In the genomic region with DNA sequence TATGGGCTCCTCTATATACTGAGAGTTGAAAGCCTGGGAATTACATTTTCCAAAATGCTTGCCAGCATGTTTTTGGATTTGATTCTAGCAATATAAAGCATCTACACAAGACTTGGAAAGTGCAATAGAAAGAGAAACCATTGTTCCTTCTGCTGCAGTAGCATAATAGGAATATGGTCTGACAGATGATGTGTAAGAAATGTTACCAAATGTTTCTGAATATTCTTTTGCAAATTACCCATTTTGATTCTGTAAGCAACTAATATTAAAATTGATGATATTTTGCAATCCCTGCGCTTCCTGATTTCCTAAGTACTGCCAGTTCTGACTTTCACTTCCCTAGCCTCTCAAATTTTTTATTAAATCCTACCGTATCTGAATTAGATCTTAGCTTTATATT, we compare ENCODE assay signal across 24 cellular contexts.
"Had no signal": no experiment of that assay in that cellular context is flagged by ENCODE, and none has a peak within 500 bp of the region (broad histone marks: within the 10 kb centered on the region; RNA-seq: fewer than 3 reads in every experiment).

No MANE protein-coding gene starts in this region.

- H3K4me3 ChIP-seq: colonic mucosa, pancreas, skin epidermis, suprapubic skin, vagina had no signal

- DNase-seq: activated CD4-positive, alpha-beta T cell treated with anti-CD3 and anti-CD28 coated beads, Interleukin-2, amount 10 ng/mL, durations not matched to agents 7 days and 5 days; activated CD4-positive, CD25-positive, alpha-beta regulatory T cell treated with anti-CD3 and anti-CD28 coated beads, Interleukin-2, amount 50 U/mL, for 72 hours; activated CD8-positive, alpha-beta memory T cell treated with anti-CD3 and anti-CD28 coated beads, Interleukin-2, amount 10 ng/mL, durations not matched to agents 7 days and 5 days; activated CD8-positive, alpha-beta T cell treated with anti-CD3 and anti-CD28 coated beads for 36 hours; activated effector memory CD4-positive, alpha-beta T cell treated with anti-CD3 and anti-CD28 coated beads, Interleukin-2, amount 50 U/mL, for 16 hours; activated naive CD4-positive, alpha-beta T cell treated with anti-CD3 and anti-CD28 coated beads, Interleukin-2, amount 10 ng/mL, durations not matched to agents 7 days and 5 days; activated T-cell treated with anti-CD3 and anti-CD28 coated beads for 4 hours; amygdala; colonic mucosa; dorsolateral prefrontal cortex; effector memory CD8-positive, alpha-beta T cell; foreskin melanocyte; kidney glomerular epithelial cell; nephron progenitor cell; pancreas; right cardiac atrium; stimulated activated CD4-positive, alpha-beta T cell treated with anti-CD3 and anti-CD28 coated beads, Interleukin-2, amount 100 ng/mL, for 24 hours; stimulated activated naive CD8-positive, alpha-beta T cell treated with anti-CD3 and anti-CD28 coated beads, Interleukin-15, amount 100 ng/mL, for 72 hours; WERI-Rb-1 had no signal

- H3K27me3 ChIP-seq: colonic mucosa, dorsolateral prefrontal cortex, pancreas, suprapubic skin, vagina had no signal

- H3K36me3 ChIP-seq: colonic mucosa, pancreas, suprapubic skin, vagina, WERI-Rb-1 had no signal

- H3K27ac ChIP-seq: colonic mucosa, pancreas, skin epidermis, suprapubic skin, vagina, WERI-Rb-1 had no signal

- H3K9me3 ChIP-seq: colonic mucosa, pancreas, suprapubic skin had no signal

- H3K4me1 ChIP-seq: colonic mucosa, pancreas, suprapubic skin, vagina had no signal

- ATAC-seq: activated CD8-positive, alpha-beta memory T cell treated with anti-CD3 and anti-CD28 coated beads, Interleukin-2, amount 10 ng/mL, durations not matched to agents 7 days and 5 days; activated CD8-positive, alpha-beta T cell treated with anti-CD3 and anti-CD28 coated beads for 36 hours; effector memory CD8-positive, alpha-beta T cell; esophagus mucosa; pancreas; right cardiac atrium; stimulated activated effector memory CD8-positive, alpha-beta T cell treated with anti-CD3 and anti-CD28 coated beads, Interleukin-12 subunit alpha, Interleukin-12 subunit beta, amount 100 ng/mL, for 72 hours; stimulated activated naive CD8-positive, alpha-beta T cell treated with anti-CD3 and anti-CD28 coated beads, Interleukin-15, amount 100 ng/mL, for 72 hours had no signal
